In genomic region chr14:53391631-53392030, GRCh38 we compare ENCODE assay signal across 18 cellular contexts.
DNase-seq lines count a peak whose midpoint lies in the region; ATAC-seq, FAIRE-seq and TF ChIP-seq lines count a peak whose summit lies in the region.
"Had no signal": no experiment of that assay in that cellular context is flagged by ENCODE, and none has a peak within 500 bp of the region (broad histone marks: within the 10 kb centered on the region; RNA-seq: fewer than 3 reads in every experiment).

No MANE protein-coding gene starts in this region.

- H3K4me3 Mint-ChIP-seq in MCF 10A (ENCODE audit: unreplicated experiment), result no peak overlapping the region
- H3K4me3 Mint-ChIP-seq in astrocyte (ENCODE audit: unreplicated experiment), result no peak overlapping the region
- H3K4me3 Mint-ChIP-seq in activated CD4-positive, alpha-beta memory T cell treated with anti-CD3 and anti-CD28 coated beads for 36 hours, result no peak overlapping the region
- H3K4me3 Mint-ChIP-seq: activated naive CD4-positive, alpha-beta T cell treated with anti-CD3 and anti-CD28 coated beads, Interleukin-2, amount 50 U/mL, for 24 hours had no signal

- no peaks in the 10 kb centered on the region for H3K27me3 Mint-ChIP-seq in MCF 10A (ENCODE audit: insufficient read depth, unreplicated experiment)
- H3K27me3 Mint-ChIP-seq in astrocyte (ENCODE audit: low read depth, unreplicated experiment), result no peaks in the 10 kb centered on the region
- H3K27me3 Mint-ChIP-seq in activated CD4-positive, alpha-beta memory T cell treated with anti-CD3 and anti-CD28 coated beads for 36 hours, result no peaks in the 10 kb centered on the region
- H3K27me3 Mint-ChIP-seq: activated naive CD4-positive, alpha-beta T cell treated with anti-CD3 and anti-CD28 coated beads, Interleukin-2, amount 50 U/mL, for 24 hours had no signal

- H3K4me1 ChIP-seq in breast epithelium (no peaks in the 10 kb centered on the region), astrocyte (ENCODE audit: insufficient read depth, low read length) (peaks cover 19% of the 10 kb centered on the region)

- TF ChIP-seq CTCF in MCF 10A (IDR thresholded peaks at IDR 0.05; ENCODE audit: unreplicated experiment), result no peak
- TF ChIP-seq CTCF in breast epithelium (IDR thresholded peaks at IDR 0.05), result no peak
- TF ChIP-seq CTCF in astrocyte (IDR thresholded peaks at IDR 0.05; ENCODE audit: insufficient read depth, low read depth, low read length), result no peak
- no peak for TF ChIP-seq CTCF in fibroblast of villous mesenchyme (IDR thresholded peaks at IDR 0.05; ENCODE audit: insufficient read depth, low read depth, low read length)

- H3K36me3 ChIP-seq in breast epithelium (no peaks in the 10 kb centered on the region), astrocyte (ENCODE audit: insufficient read depth, low read length) (no peaks in the 10 kb centered on the region)
- H3K36me3 ChIP-seq: ovary, suprapubic skin had no signal

- CTCF ChIA-PET in MCF 10A (lab: Yijun Ruan, JAX), result interaction anchor here (1.1 kb wide), 1 partner anchor 956 kb away, joined by 3 read pairs; no protein-coding TSS in a partner anchor
- CTCF ChIA-PET in activated CD4-positive, alpha-beta memory T cell treated with anti-CD3 and anti-CD28 coated beads for 36 hours (lab: Charles Lee), result no interaction called here

- H3K79me2 ChIP-seq in astrocyte (ENCODE audit: insufficient read depth, low read length), result no peaks in the 10 kb centered on the region

- POLR2A ChIA-PET in MCF 10A (lab: Yijun Ruan, JAX), result interaction anchor here (0.5 to 1.9 kb wide), 4 partner anchors 8 to 118 kb away, joined by 3 to 9 read pairs (median 4); no protein-coding TSS in a partner anchor
- POLR2A ChIA-PET in activated CD4-positive, alpha-beta memory T cell treated with anti-CD3 and anti-CD28 coated beads for 36 hours (lab: Charles Lee), result no interaction called here

- no peak overlapping the region for H3K4me3 ChIP-seq in breast epithelium
- H3K4me3 ChIP-seq in astrocyte (ENCODE audit: insufficient read depth, low read depth, low read length), result no peak overlapping the region
- no peak overlapping the region for H3K4me3 ChIP-seq in fibroblast of villous mesenchyme (ENCODE audit: low read depth, low read length)
- H3K4me3 ChIP-seq: mucosa of descending colon, ovary, suprapubic skin had no signal

- ATAC-seq in GM18511 (IDR thresholded peaks at IDR 0.05; ENCODE audit: unreplicated experiment), result no peak
- ATAC-seq: mucosa of descending colon had no signal

- BruUV-seq in MCF 10A (replicated peaks; lab: Mats Ljungman, UMichigan), result no TSS peak

- peak overlapping the region; percentile 62 for H3K4me2 ChIP-seq in astrocyte (ENCODE audit: low read length)

- H3K4me1 Mint-ChIP-seq in MCF 10A (ENCODE audit: insufficient read depth, unreplicated experiment), result peaks cover 23% of the 10 kb centered on the region
- H3K4me1 Mint-ChIP-seq in astrocyte (ENCODE audit: low read depth, unreplicated experiment), result peaks cover 28% of the 10 kb centered on the region
- H3K4me1 Mint-ChIP-seq in activated CD4-positive, alpha-beta memory T cell treated with anti-CD3 and anti-CD28 coated beads for 36 hours (ENCODE audit: low read depth), result no peaks in the 10 kb centered on the region
- H3K4me1 Mint-ChIP-seq: activated naive CD4-positive, alpha-beta T cell treated with anti-CD3 and anti-CD28 coated beads, Interleukin-2, amount 50 U/mL, for 24 hours had no signal

- H3K36me3 Mint-ChIP-seq in MCF 10A (ENCODE audit: insufficient read depth, unreplicated experiment) (no peaks in the 10 kb centered on the region), astrocyte (ENCODE audit: low read depth, unreplicated experiment) (no peaks in the 10 kb centered on the region)
- peaks cover 3% of the 10 kb centered on the region for H3K36me3 Mint-ChIP-seq in activated CD4-positive, alpha-beta memory T cell treated with anti-CD3 and anti-CD28 coated beads for 36 hours

- TF ChIP-seq POLR2A in breast epithelium (IDR thresholded peaks at IDR 0.05), result no peak

- peak overlapping the region; percentile 2 for H2AFZ ChIP-seq in astrocyte (ENCODE audit: low read depth, low read length)

- peak; percentile 94 for FAIRE-seq in astrocyte (lab: Jason Lieb, UNC)
- FAIRE-seq: colon, frontal cortex had no signal

- no peaks in the 10 kb centered on the region for H4K20me1 ChIP-seq in astrocyte (ENCODE audit: insufficient read depth, low read length)

- H3K27ac Mint-ChIP-seq in MCF 10A (ENCODE audit: low read depth, unreplicated experiment) (peak overlapping the region; percentile 79), astrocyte (ENCODE audit: unreplicated experiment) (peak overlapping the region; percentile 27)
- no peak overlapping the region for H3K27ac Mint-ChIP-seq in activated CD4-positive, alpha-beta memory T cell treated with anti-CD3 and anti-CD28 coated beads for 36 hours
- H3K27ac Mint-ChIP-seq: activated naive CD4-positive, alpha-beta T cell treated with anti-CD3 and anti-CD28 coated beads, Interleukin-2, amount 50 U/mL, for 24 hours had no signal

- intact Hi-C loops in MCF 10A (cut with micrococcal nuclease), result no loop called here
- intact Hi-C loops in breast epithelium (cut with DNase I; ENCODE audit: low total_unique reads), result loop anchor here (5.0 kb wide), 1 partner anchor 1151 kb away; no protein-coding TSS in a partner anchor
- intact Hi-C loops in activated CD4-positive, alpha-beta memory T cell treated with anti-CD3 and anti-CD28 coated beads for 36 hours (cut with micrococcal nuclease), result no loop called here

- DNase-seq in MCF 10A (ENCODE audit: unreplicated experiment) (peak; percentile 56), breast epithelium (ENCODE audit: low spot score in 2 of 2) (no peak), astrocyte (ENCODE audit: low read depth) (peak; percentile 96), fibroblast of villous mesenchyme (ENCODE audit: low read depth) (peak; percentile 51), NCI-H146 (lab: John Stamatoyannopoulos, UW) (no peak), HK-2 (ENCODE audit: unreplicated experiment) (no peak)
- DNase-seq in activated CD4-positive, alpha-beta memory T cell treated with anti-CD3 and anti-CD28 coated beads for 36 hours, result no peak
- DNase-seq: 8988T, islet precursor cell, mucosa of descending colon, NCI-H1930, NCI-H748 treated with DMSO at 0.1 percent for 48 hours had no signal

- no peak overlapping the region for H3K27ac ChIP-seq in breast epithelium
- peak overlapping the region; percentile 81 for H3K27ac ChIP-seq in astrocyte (ENCODE audit: low read depth, low read length)
- H3K27ac ChIP-seq: ovary, suprapubic skin had no signal

- H3K9ac ChIP-seq in astrocyte (ENCODE audit: low read length), result peak overlapping the region; percentile 41

- H3K9me3 ChIP-seq in breast epithelium, result peaks cover 7 to 12% of the 10 kb centered on the region in 2 donors
- H3K9me3 ChIP-seq in astrocyte (ENCODE audit: insufficient read depth, low read depth, low read length), result no peaks in the 10 kb centered on the region
- H3K9me3 ChIP-seq: ovary had no signal

- H3K9me3 Mint-ChIP-seq in MCF 10A (ENCODE audit: unreplicated experiment) (no peaks in the 10 kb centered on the region), astrocyte (ENCODE audit: unreplicated experiment) (peaks cover 14% of the 10 kb centered on the region)
- H3K9me3 Mint-ChIP-seq in activated CD4-positive, alpha-beta memory T cell treated with anti-CD3 and anti-CD28 coated beads for 36 hours, result peaks cover 20% of the 10 kb centered on the region
- H3K9me3 Mint-ChIP-seq: activated naive CD4-positive, alpha-beta T cell treated with anti-CD3 and anti-CD28 coated beads, Interleukin-2, amount 50 U/mL, for 24 hours had no signal

- H3K27me3 ChIP-seq in breast epithelium (no peaks in the 10 kb centered on the region), astrocyte (ENCODE audit: insufficient read depth, low read length) (no peaks in the 10 kb centered on the region)
- H3K27me3 ChIP-seq: ovary, suprapubic skin had no signal

Comparison
In these comparisons a context has a peak if more than half of its experiments do, and no peak if none do; other contexts are left out.
1. DNase-seq: peak in MCF 10A (single experiment), astrocyte (single experiment) and fibroblast of villous mesenchyme (single experiment); none in breast epithelium (0 of 2), activated CD4-positive, alpha-beta memory T cell treated with anti-CD3 and anti-CD28 coated beads for 36 hours (single experiment), NCI-H146 (single experiment) and HK-2 (single experiment).